Comparison of ENCODE assay signal across 23 cellular contexts in the genomic region with DNA sequence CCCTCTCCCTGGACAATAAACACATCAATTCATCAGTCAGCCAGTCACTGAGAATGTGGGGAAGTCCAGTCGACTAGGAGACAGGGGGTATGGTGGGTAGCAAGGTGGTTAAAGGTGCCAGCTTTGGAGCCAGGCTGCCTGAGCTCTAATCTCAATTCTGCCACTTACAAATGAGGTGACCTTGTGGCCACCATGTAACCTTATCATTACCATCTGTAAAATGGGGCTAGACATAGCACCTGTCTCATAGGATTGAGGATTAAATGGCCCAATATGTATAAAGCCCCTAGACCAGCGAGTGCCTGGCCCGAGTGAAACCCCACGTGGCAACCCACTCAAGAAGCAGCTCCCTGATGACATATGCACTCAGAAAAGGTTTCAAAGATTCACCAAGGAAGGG.
"Had no signal": no experiment of that assay in that cellular context is flagged by ENCODE, and none has a peak within 500 bp of the region (broad histone marks: within the 10 kb centered on the region; RNA-seq: fewer than 3 reads in every experiment).

No MANE protein-coding gene starts in this region.

- H3K27me3 ChIP-seq: adrenal gland, breast epithelium, Peyer's patch had no signal

- H3K9me3 ChIP-seq: adrenal gland, breast epithelium, Peyer's patch had no signal

- H3K27ac ChIP-seq: adrenal gland, breast epithelium, Peyer's patch, RWPE1 had no signal

- DNase-seq: activated B cell treated with CpG ODN at 0.5 μM for 24 hours; activated CD4-positive, alpha-beta T cell treated with anti-CD3 and anti-CD28 coated beads for 1 hour; activated CD4-positive, alpha-beta T cell treated with anti-CD3 and anti-CD28 coated beads, Interleukin-2, amount 10 ng/mL, durations not matched to agents 24 days and 14 days; activated CD4-positive, alpha-beta T cell treated with anti-CD3 and anti-CD28 coated beads, Interleukin-2, amount 50 U/mL, for 48 hours; activated CD8-positive, alpha-beta memory T cell treated with anti-CD3 and anti-CD28 coated beads, Interleukin-2, amount 50 U/mL, for 4 hours; activated naive CD4-positive, alpha-beta T cell treated with anti-CD3 and anti-CD28 coated beads, Interleukin-2, amount 50 U/mL, for 16 hours; activated naive CD8-positive, alpha-beta T cell treated with anti-CD3 and anti-CD28 coated beads, Interleukin-2, amount 10 ng/mL, durations not matched to agents 7 days and 5 days; activated T-cell treated with anti-CD3 and anti-CD28 coated beads, Interleukin-2, amount 50 U/mL, for 1 hour; adrenal gland; anterior cingulate cortex; central memory CD4-positive, alpha-beta T cell; MM.1S; NCI-H1105 treated with DMSO at 0.1 percent for 48 hours; NCI-H1436 treated with DMSO at 0.1 percent for 48 hours; NCI-H187; NCI-H2081; NCI-H510A treated with DMSO at 0.1 percent for 48 hours; NCI-H69; NK-92 treated with Interleukin-12 subunit alpha and Interleukin-12 subunit beta, amount 100 ng/mL, for 24 hours; Peyer's patch; SHP77 had no signal

- H3K4me3 ChIP-seq: adrenal gland, breast epithelium, Peyer's patch had no signal

- H3K4me1 ChIP-seq: adrenal gland, breast epithelium, Peyer's patch had no signal

- H3K36me3 ChIP-seq: adrenal gland, breast epithelium, Peyer's patch had no signal
